In genomic region chr15:41285285-41285684, GRCh38 we compare ENCODE assay signal across 9 cellular contexts. TPM values are rescaled to one million over a fixed set of nuclear protein-coding genes. Genes with fewer than 3 reads are reported as not detected.
DNase-seq lines count a peak whose midpoint lies in the region; ATAC-seq, FAIRE-seq and TF ChIP-seq lines count a peak whose summit lies in the region.
"Had no signal": no experiment of that assay in that cellular context is flagged by ENCODE, and none has a peak within 500 bp of the region (broad histone marks: within the 10 kb centered on the region; RNA-seq: fewer than 3 reads in every experiment).

No MANE protein-coding gene starts in this region.

- peaks cover 15% of the 10 kb centered on the region for H3K4me1 Mint-ChIP-seq in mesothelial cell of epicardium

- no peak for TF ChIP-seq CTCF in brain microvascular endothelial cell (IDR thresholded peaks at IDR 0.05; ENCODE audit: low read depth, low read length, missing control alignments)
- no peak for TF ChIP-seq CTCF in mesothelial cell of epicardium (IDR thresholded peaks at IDR 0.05; ENCODE audit: unreplicated experiment)

- H3K36me3 Mint-ChIP-seq in mesothelial cell of epicardium = peaks cover 23% of the 10 kb centered on the region

- peak overlapping the region; percentile 93 for H3K4me3 Mint-ChIP-seq in mesothelial cell of epicardium

- FAIRE-seq in urothelium cell line (lab: Jason Lieb, UNC) = no peak
- no peak for FAIRE-seq in RCC 7860 (lab: Jason Lieb, UNC)

- peak; percentile 5 for DNase-seq in stimulated activated CD4-positive, alpha-beta T cell treated with anti-CD3 and anti-CD28 coated beads, Interleukin-15, amount 100 ng/mL, for 24 hours
- no peak for DNase-seq in stimulated activated CD4-positive, alpha-beta T cell treated with anti-CD3 and anti-CD28 coated beads, Interleukin-2, amount 100 ng/mL, for 24 hours
- no peak for DNase-seq in brain microvascular endothelial cell
- no peak for DNase-seq in mesothelial cell of epicardium (ENCODE audit: low spot score in 2 of 2, unreplicated experiment in 2 of 2)
- no peak for DNase-seq in urothelium cell line (ENCODE audit: low spot score)
- no peak for DNase-seq in stimulated activated CD4-positive, alpha-beta T cell treated with anti-CD3 and anti-CD28 coated beads, Interleukin-2, amount 100 ng/mL, for 48 hours
- no peak for DNase-seq in RCC 7860 (ENCODE audit: low spot score)

- H3K4me3 ChIP-seq in brain microvascular endothelial cell (ENCODE audit: low read depth, low read length) = peak overlapping the region; percentile 91

- H3K27me3 Mint-ChIP-seq in mesothelial cell of epicardium (ENCODE audit: low read depth) = no peaks in the 10 kb centered on the region

- H3K27ac ChIP-seq in brain microvascular endothelial cell = no peak overlapping the region

- in situ Hi-C loops in brain microvascular endothelial cell (cut with HindIII; ENCODE audit: low pct_ligation_motif_present, low sequenced_read_pairs) = no loop called here

- H3K36me3 ChIP-seq in brain microvascular endothelial cell (replicated peaks) = peaks cover 35% of the 10 kb centered on the region

- H3K27me3 ChIP-seq in brain microvascular endothelial cell (replicated peaks) = no peaks in the 10 kb centered on the region

- peak overlapping the region; percentile 97 for H3K27ac Mint-ChIP-seq in mesothelial cell of epicardium

- no peak for ATAC-seq in GM19035 (IDR thresholded peaks at IDR 0.05; ENCODE audit: unreplicated experiment)

- H3K9me3 Mint-ChIP-seq in mesothelial cell of epicardium = no peaks in the 10 kb centered on the region

RNA-seq across cellular contexts. Expression of gene OIP5, which starts 47.1 kb away (rescaled TPM):
- total RNA-seq in mesothelial cell of epicardium = 5.3 to 5.9 TPM (median 5.6 TPM) in 3 replicates

RNA-seq across cellular contexts. Expression of gene NUSAP1, which starts 47.4 kb away (rescaled TPM):
- 45.4 to 52.5 TPM (median 46.1 TPM) in 3 replicates for total RNA-seq in mesothelial cell of epicardium

RNA-seq across cellular contexts. Expression of gene CHP1, which starts 54.2 kb away (rescaled TPM):
- 51.8 to 58.4 TPM (median 54.1 TPM) in 3 replicates for total RNA-seq in mesothelial cell of epicardium

RNA-seq across cellular contexts. Expression of gene EXD1, which starts 54.7 kb away (rescaled TPM):
- not detected in 3 replicates for total RNA-seq in mesothelial cell of epicardium
- total RNA-seq: subcutaneous adipose tissue had no signal
